Comparison of ENCODE assay signal across 10 cellular contexts in genomic region chr17:43239597-43239996, GRCh38. TPM values are rescaled to one million over a fixed set of nuclear protein-coding genes. Genes with fewer than 3 reads are reported as not detected.
"Had no signal": no experiment of that assay in that cellular context is flagged by ENCODE, and none has a peak within 500 bp of the region (broad histone marks: within the 10 kb centered on the region; RNA-seq: fewer than 3 reads in every experiment).

No MANE protein-coding gene starts in this region.

RNA-seq across cellular contexts. Expression of gene RNU2-1, which starts 5.8 kb away (rescaled TPM):
- total RNA-seq: bronchial epithelial cell, SJCRH30 had no signal
- polyA plus RNA-seq: aorta, SK-N-SH had no signal

RNA-seq across cellular contexts. Expression of gene CCDC200, which starts 11.2 kb away (rescaled TPM):
- total RNA-seq: activated CD4-positive, alpha-beta memory T cell treated with anti-CD3 and anti-CD28 coated beads for 36 hours; activated CD4-positive, alpha-beta T cell treated with anti-CD3 and anti-CD28 coated beads, Interleukin-2, amount 10 ng/mL, durations not matched to agents 7 days and 5 days; activated naive CD4-positive, alpha-beta T cell treated with anti-CD3 and anti-CD28 coated beads for 36 hours; activated naive CD8-positive, alpha-beta T cell treated with anti-CD3 and anti-CD28 coated beads for 36 hours; aorta; bronchial epithelial cell; OCI-LY7; Right ventricle myocardium superior; SJCRH30 had no signal
- polyA plus RNA-seq: aorta, SK-N-SH had no signal
